In genomic region chr1:44543816-44544185, GRCh38 we compare ENCODE assay signal across 24 cellular contexts.
DNase-seq lines count a peak whose midpoint lies in the region; ATAC-seq lines count a peak whose summit lies in the region.
"Had no signal": no experiment of that assay in that cellular context is flagged by ENCODE, and none has a peak within 500 bp of the region (broad histone marks: within the 10 kb centered on the region; RNA-seq: fewer than 3 reads in every experiment).

No MANE protein-coding gene starts in this region.

- ATAC-seq in left lobe of liver: no peak
- no peak for ATAC-seq in HG03135 (IDR thresholded peaks at IDR 0.05; ENCODE audit: unreplicated experiment)
- ATAC-seq: activated CD8-positive, alpha-beta T cell treated with anti-CD3 and anti-CD28 coated beads for 36 hours had no signal

- DNase-seq in left lobe of liver (ENCODE audit: low spot score): no peak
- DNase-seq in NCI-H1092 (lab: John Stamatoyannopoulos, UW): no peak
- DNase-seq: activated CD8-positive, alpha-beta memory T cell treated with anti-CD3 and anti-CD28 coated beads, Interleukin-2, amount 50 U/mL, for 48 hours; amniotic stem cell; DMS153; effector CD8-positive, alpha-beta T cell; GDM1; MG63; NCI-H2029; Peyer's patch; SHP77 treated with DMSO at 0.1 percent for 48 hours; sigmoid colon; stimulated activated CD4-positive, alpha-beta T cell treated with anti-CD3 and anti-CD28 coated beads, Interleukin-4, amount 100 ng/mL, for 24 hours; transverse colon had no signal

- H3K9ac ChIP-seq in HUES64 (ENCODE audit: low read depth, low read length): peak overlapping the region; percentile 68; the same call in 1 of the 2 replicates
- H3K9ac ChIP-seq: BLaER1, KMS-11 had no signal

- H3K9me3 ChIP-seq in HUES64 (ENCODE audit: insufficient read depth, low read depth, low read length): no peaks in the 10 kb centered on the region
- H3K9me3 ChIP-seq: BLaER1, MG63, Peyer's patch, sigmoid colon, transverse colon had no signal

- peak overlapping the region; percentile 85; the same call in 1 of the 2 replicates for H3K27ac ChIP-seq in HUES64 (ENCODE audit: low read depth, low read length)
- H3K27ac ChIP-seq in cingulate gyrus (ENCODE audit: low read depth, low read length): peak overlapping the region; percentile 90
- H3K27ac ChIP-seq in layer of hippocampus (ENCODE audit: low read depth, low read length): peak overlapping the region; percentile 91
- peak overlapping the region; percentile 91 for H3K27ac ChIP-seq in temporal lobe (ENCODE audit: low read depth, low read length)
- H3K27ac ChIP-seq: BLaER1, epithelial cell of prostate, hepatocyte, KMS-11, Peyer's patch, sigmoid colon, transverse colon had no signal

- H3K27me3 ChIP-seq in HUES64 (ENCODE audit: insufficient read depth, low read length): peaks cover 92% of the 10 kb centered on the region
- no peaks in the 10 kb centered on the region for H3K27me3 ChIP-seq in layer of hippocampus (ENCODE audit: control insufficient read depth, insufficient read depth, low read length)
- H3K27me3 ChIP-seq: BLaER1, MG63, Peyer's patch had no signal

- H3K36me3 ChIP-seq in HUES64 (ENCODE audit: insufficient read depth, low read length): no peaks in the 10 kb centered on the region
- H3K36me3 ChIP-seq: BLaER1, MG63, Peyer's patch, sigmoid colon, transverse colon had no signal

- peaks cover 35% of the 10 kb centered on the region for H3K4me1 ChIP-seq in HUES64 (ENCODE audit: insufficient read depth, low read length)
- H3K4me1 ChIP-seq: BLaER1, Peyer's patch, sigmoid colon, transverse colon had no signal

- 12% methylated on average over 6 of the region's 7 CpGs for WGBS in HUES64

- peak overlapping the region; percentile 51 for H3K4me3 ChIP-seq in HUES64 (ENCODE audit: low read length)
- H3K4me3 ChIP-seq: BLaER1, hepatocyte, MG63, Peyer's patch, sigmoid colon, transverse colon had no signal
